1 cellular context compared by ENCODE assay signal in genomic region chr20:37727957-37728634, GRCh38.
TF ChIP-seq lines count a peak whose summit lies in the region.

No MANE protein-coding gene starts in this region.

TF ChIP-seq in GM12878, 131 proteins besides CTCF, POLR2A, EP300 and RAD21:
- no peak for TF ChIP-seq STAT1 (conservative IDR thresholded peaks at IDR 0.05)
- no peak for TF ChIP-seq SMARCA5 (IDR thresholded peaks at IDR 0.05)
- no peak for TF ChIP-seq RBBP5 (conservative IDR thresholded peaks at IDR 0.05)
- TF ChIP-seq YBX1 (IDR thresholded peaks at IDR 0.05), result no peak
- no peak for TF ChIP-seq BCLAF1 (IDR thresholded peaks at IDR 0.05)
- no peak for TF ChIP-seq BMI1 (IDR thresholded peaks at IDR 0.05; ENCODE audit: borderline replicate concordance)
- no peak for TF ChIP-seq HCFC1 (IDR thresholded peaks at IDR 0.05; ENCODE audit: low read length)
- no peak for TF ChIP-seq ZNF217 (IDR thresholded peaks at IDR 0.05)
- no peak for TF ChIP-seq KDM1A (IDR thresholded peaks at IDR 0.05; ENCODE audit: borderline replicate concordance)
- TF ChIP-seq ELK1 (IDR thresholded peaks at IDR 0.05; ENCODE audit: low read depth, low read length), result no peak
- no peak for TF ChIP-seq TBL1XR1 (IDR thresholded peaks at IDR 0.05; ENCODE audit: low read depth, low read length)
- TF ChIP-seq NRF1 (conservative IDR thresholded peaks at IDR 0.05; ENCODE audit: low read depth, low read length), result no peak
- no peak for TF ChIP-seq SPI1 (IDR thresholded peaks at IDR 0.05; ENCODE audit: borderline replicate concordance, insufficient read depth, low read depth, low read length)
- TF ChIP-seq CHD2 (IDR thresholded peaks at IDR 0.05; ENCODE audit: borderline replicate concordance, low read depth, low read length), result no peak
- TF ChIP-seq HDGF (IDR thresholded peaks at IDR 0.05), result no peak
